In the genomic region with DNA sequence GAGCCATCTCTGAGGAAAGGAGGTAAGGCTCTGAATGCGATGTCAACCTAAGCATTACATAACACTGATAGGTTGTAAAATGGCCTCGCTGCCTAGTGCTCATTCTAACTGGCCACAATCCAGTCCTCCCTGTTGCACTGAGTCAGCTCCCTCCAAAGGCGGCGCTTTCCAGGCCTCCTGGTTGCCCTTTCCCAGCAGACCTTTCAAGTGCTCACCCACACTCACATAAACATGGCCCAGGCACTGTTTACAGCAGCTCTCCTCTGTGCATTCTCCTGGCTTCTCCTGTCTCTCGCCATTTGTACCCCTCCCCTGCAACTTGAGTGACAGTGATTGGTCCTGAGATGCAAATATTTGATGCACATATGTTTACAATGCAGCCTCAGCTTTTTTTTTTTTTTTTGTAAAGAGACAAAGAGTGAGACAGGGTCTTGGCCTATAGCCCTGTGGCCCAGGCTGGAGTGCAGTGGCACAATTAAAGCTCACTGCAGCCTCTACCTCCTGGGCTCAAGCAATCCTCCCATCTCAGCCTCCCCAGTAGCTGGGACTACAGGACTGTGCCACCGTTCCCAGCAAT, we compare ENCODE assay signal across 9 cellular contexts. TPM values are rescaled to one million over a fixed set of nuclear protein-coding genes. Genes with fewer than 3 reads are reported as not detected.
DNase-seq lines count a peak whose midpoint lies in the region; ATAC-seq and TF ChIP-seq lines count a peak whose summit lies in the region.
"Had no signal": no experiment of that assay in that cellular context is flagged by ENCODE, and none has a peak within 500 bp of the region (broad histone marks: within the 10 kb centered on the region; RNA-seq: fewer than 3 reads in every experiment).

No MANE protein-coding gene starts in this region.

- no peak overlapping the region for H4K8ac ChIP-seq in H9 (replicated peaks; ENCODE audit: insufficient read length, low read depth, low read length)

- H3K18ac ChIP-seq in H9 (ENCODE audit: insufficient read length, low read depth, low read length) = no peak overlapping the region

- H4K91ac ChIP-seq in H9 (ENCODE audit: insufficient read length, low read depth, low read length) = no peak overlapping the region

- no peak for ATAC-seq in activated CD8-positive, alpha-beta T cell treated with anti-CD3 and anti-CD28 coated beads, Interleukin-2, amount 10 ng/mL, durations not matched to agents 7 days and 5 days
- no peak for ATAC-seq in HG03439 (IDR thresholded peaks at IDR 0.05; ENCODE audit: unreplicated experiment)
- ATAC-seq in HG02798 (IDR thresholded peaks at IDR 0.05; ENCODE audit: poor library complexity, unreplicated experiment) = no peak

- POLR2A ChIA-PET in activated CD8-positive, alpha-beta T cell treated with anti-CD3 and anti-CD28 coated beads, Interleukin-2, amount 10 ng/mL, durations not matched to agents 7 days and 5 days (lab: Charles Lee) = interaction anchor here (0.6 to 0.8 kb wide), 2 partner anchors 72 to 74 kb away, joined by 3 read pairs; no protein-coding TSS in a partner anchor

- no CpG with 5 or more reads among the region's 6 CpGs for WGBS in H9 (ENCODE audit: extremely low coverage, insufficient read length, low lambda C conversion rate)

- DNase-seq in activated T-cell treated with anti-CD3 and anti-CD28 coated beads, Interleukin-2, amount 50 U/mL, for 24 hours = no peak
- no peak for DNase-seq in activated T-cell treated with anti-CD3 and anti-CD28 coated beads, Interleukin-2, amount 50 U/mL, for 48 hours
- no peak for DNase-seq in activated CD8-positive, alpha-beta T cell treated with anti-CD3 and anti-CD28 coated beads, Interleukin-2, amount 10 ng/mL, durations not matched to agents 7 days and 5 days
- peak; percentile 41 to 43 for DNase-seq in foreskin fibroblast
- DNase-seq in H9 = no peak
- DNase-seq: NCI-H2029 had no signal

- peaks cover 3% of the 10 kb centered on the region for H3K9me3 Mint-ChIP-seq in activated T-cell treated with anti-CD3 and anti-CD28 coated beads, Interleukin-2, amount 50 U/mL, for 24 hours
- no peaks in the 10 kb centered on the region for H3K9me3 Mint-ChIP-seq in activated CD8-positive, alpha-beta T cell treated with anti-CD3 and anti-CD28 coated beads, Interleukin-2, amount 10 ng/mL, durations not matched to agents 7 days and 5 days (ENCODE audit: insufficient read depth)
- no peaks in the 10 kb centered on the region for H3K9me3 Mint-ChIP-seq in H9

- peaks cover 30% of the 10 kb centered on the region for H3K36me3 Mint-ChIP-seq in activated T-cell treated with anti-CD3 and anti-CD28 coated beads, Interleukin-2, amount 50 U/mL, for 24 hours (ENCODE audit: low read depth)
- H3K36me3 Mint-ChIP-seq in activated CD8-positive, alpha-beta T cell treated with anti-CD3 and anti-CD28 coated beads, Interleukin-2, amount 10 ng/mL, durations not matched to agents 7 days and 5 days (ENCODE audit: low read depth) = peaks cover 19% of the 10 kb centered on the region
- H3K36me3 Mint-ChIP-seq in H9 (ENCODE audit: insufficient read depth in 1 of 3, low read depth in 3 of 3) = no peaks in the 10 kb centered on the region

- no peaks in the 10 kb centered on the region for H3K79me1 ChIP-seq in H9 (ENCODE audit: insufficient read depth, low read depth, low read length, poor library complexity, severe bottlenecking)

- no peaks in the 10 kb centered on the region for H4K20me1 ChIP-seq in H9 (ENCODE audit: control insufficient read depth, insufficient read depth, insufficient read length)

- TF ChIP-seq CTCF in foreskin fibroblast (IDR thresholded peaks at IDR 0.05; ENCODE audit: low read depth, low read length) (no peak), H9 (conservative IDR thresholded peaks at IDR 0.05) (no peak)

- H3K14ac ChIP-seq in H9 (ENCODE audit: insufficient read depth, low read length) = no peak overlapping the region

- H3K27me3 Mint-ChIP-seq in activated T-cell treated with anti-CD3 and anti-CD28 coated beads, Interleukin-2, amount 50 U/mL, for 24 hours = no peaks in the 10 kb centered on the region
- H3K27me3 Mint-ChIP-seq in activated CD8-positive, alpha-beta T cell treated with anti-CD3 and anti-CD28 coated beads, Interleukin-2, amount 10 ng/mL, durations not matched to agents 7 days and 5 days (ENCODE audit: low read depth) = peaks cover 7% of the 10 kb centered on the region
- peaks cover 16% of the 10 kb centered on the region for H3K27me3 Mint-ChIP-seq in H9 (ENCODE audit: low read depth)

- H2BK120ac ChIP-seq in H9 (ENCODE audit: low read depth, low read length, poor library complexity, severe bottlenecking) = no peak overlapping the region

- CTCF ChIA-PET in activated CD8-positive, alpha-beta T cell treated with anti-CD3 and anti-CD28 coated beads, Interleukin-2, amount 10 ng/mL, durations not matched to agents 7 days and 5 days (lab: Charles Lee) = interaction anchor here (1.2 to 1.3 kb wide), 2 partner anchors 23 to 129 kb away, joined by 3 to 4 read pairs; no protein-coding TSS in a partner anchor

- no peak overlapping the region for H3K23ac ChIP-seq in H9 (ENCODE audit: insufficient read length, low read depth, low read length)

- no peak overlapping the region for H4K5ac ChIP-seq in H9 (ENCODE audit: insufficient read length, low read depth, low read length)

- H2AFZ ChIP-seq in H9 (ENCODE audit: low read length) = no peak overlapping the region

- H3K27ac Mint-ChIP-seq in activated T-cell treated with anti-CD3 and anti-CD28 coated beads, Interleukin-2, amount 50 U/mL, for 24 hours = peak overlapping the region; percentile 99
- H3K27ac Mint-ChIP-seq in activated CD8-positive, alpha-beta T cell treated with anti-CD3 and anti-CD28 coated beads, Interleukin-2, amount 10 ng/mL, durations not matched to agents 7 days and 5 days = peak overlapping the region; percentile 94
- no peak overlapping the region for H3K27ac Mint-ChIP-seq in H9

- H3K27me3 ChIP-seq in stomach smooth muscle (ENCODE audit: control insufficient read depth in 1 of 2, insufficient read depth in 2 of 2, low read length in 2 of 2) (no peaks in the 10 kb centered on the region), H9 (ENCODE audit: insufficient read depth, low read length) (no peaks in the 10 kb centered on the region)

- H2BK12ac ChIP-seq in H9 (ENCODE audit: insufficient read length, low read depth, low read length) = no peak overlapping the region

- H3T11ph ChIP-seq in H9 (ENCODE audit: low read length) = no peak overlapping the region

- no peak overlapping the region for H2AK5ac ChIP-seq in H9 (ENCODE audit: insufficient read length, low read length)

- no peaks in the 10 kb centered on the region for H3K36me3 ChIP-seq in stomach smooth muscle (ENCODE audit: control insufficient read depth in 2 of 2, insufficient read depth in 2 of 2, low read length in 2 of 2)

- H3K9me3 ChIP-seq in stomach smooth muscle (ENCODE audit: control insufficient read depth in 2 of 2, low read length in 2 of 2) = no peaks in the 10 kb centered on the region
- H3K9me3 ChIP-seq in H9 (ENCODE audit: control insufficient read depth, low read depth, low read length) = no peaks in the 10 kb centered on the region

- H3K9ac ChIP-seq in stomach smooth muscle (ENCODE audit: low read length in 2 of 2) (peak overlapping the region; percentile 5 to 86), H9 (ENCODE audit: extremely low read depth, insufficient read length, low read length) (no peak overlapping the region)

- no peak overlapping the region for H3K4ac ChIP-seq in H9 (ENCODE audit: low read depth, low read length)

- no peak overlapping the region for H2BK15ac ChIP-seq in H9 (ENCODE audit: low read depth, low read length)

- H3K4me1 ChIP-seq in stomach smooth muscle (ENCODE audit: control insufficient read depth, insufficient read depth, low read length) (peaks cover 51% of the 10 kb centered on the region), H9 (ENCODE audit: insufficient read depth, low read length) (peaks cover 8% of the 10 kb centered on the region; the same call in 1 of the 2 replicates)

- H3K23me2 ChIP-seq in H9 (ENCODE audit: insufficient read length, low read depth, low read length, poor library complexity, severe bottlenecking) = peaks cover 4% of the 10 kb centered on the region

- no peak overlapping the region for H2BK5ac ChIP-seq in H9 (ENCODE audit: insufficient read length, low read length)

- no peak overlapping the region for H3K4me2 ChIP-seq in H9 (ENCODE audit: insufficient read depth, insufficient read length, low read length)

- H3K4me3 ChIP-seq in foreskin fibroblast (ENCODE audit: low read depth in 1 of 2, low read length in 2 of 2) (no peak overlapping the region), stomach smooth muscle (ENCODE audit: low read length in 2 of 2) (peak overlapping the region in 1 of 2 donors; percentile 81)

- H3K27ac ChIP-seq in stomach smooth muscle (ENCODE audit: low read length) = peak overlapping the region; percentile 96
- H3K27ac ChIP-seq in H9 (ENCODE audit: insufficient read length, low read depth, low read length) = no peak overlapping the region

- no peak overlapping the region for H3K56ac ChIP-seq in H9 (ENCODE audit: insufficient read length, low read depth, low read length)

- H3K4me3 Mint-ChIP-seq in activated T-cell treated with anti-CD3 and anti-CD28 coated beads, Interleukin-2, amount 50 U/mL, for 24 hours = no peak overlapping the region
- peak overlapping the region; percentile 88 for H3K4me3 Mint-ChIP-seq in activated CD8-positive, alpha-beta T cell treated with anti-CD3 and anti-CD28 coated beads, Interleukin-2, amount 10 ng/mL, durations not matched to agents 7 days and 5 days
- H3K4me3 Mint-ChIP-seq in H9 = peak overlapping the region in 1 of 2 experiments; percentile 47; a peak in 1 of 5 replicates

- H3K79me2 ChIP-seq in H9 (ENCODE audit: insufficient read depth, low read length) = peaks cover 2% of the 10 kb centered on the region; the same call in 1 of the 2 replicates

- peaks cover 62% of the 10 kb centered on the region for H3K4me1 Mint-ChIP-seq in activated T-cell treated with anti-CD3 and anti-CD28 coated beads, Interleukin-2, amount 50 U/mL, for 24 hours (ENCODE audit: low read depth)
- H3K4me1 Mint-ChIP-seq in activated CD8-positive, alpha-beta T cell treated with anti-CD3 and anti-CD28 coated beads, Interleukin-2, amount 10 ng/mL, durations not matched to agents 7 days and 5 days (ENCODE audit: low read depth) = peaks cover 58% of the 10 kb centered on the region
- peaks cover 37 to 39% of the 10 kb centered on the region in 2 experiments for H3K4me1 Mint-ChIP-seq in H9

- H2BK20ac ChIP-seq in H9 (ENCODE audit: low read depth, low read length, poor library complexity, severe bottlenecking) = no peak overlapping the region

RNA-seq across cellular contexts. Expression of a gene that starts 1.3 kb away (rescaled TPM):
- 10 to 100 TPM; 41.8 to 42.6 TPM for total RNA-seq in activated CD8-positive, alpha-beta T cell treated with anti-CD3 and anti-CD28 coated beads, Interleukin-2, amount 10 ng/mL, durations not matched to agents 7 days and 5 days
- total RNA-seq in H9 (2021) = 18.5 and 19.0 TPM in 2 replicates

RNA-seq across cellular contexts. Expression of a gene that starts 36.8 kb away (rescaled TPM):
- not detected for total RNA-seq in activated CD8-positive, alpha-beta T cell treated with anti-CD3 and anti-CD28 coated beads, Interleukin-2, amount 10 ng/mL, durations not matched to agents 7 days and 5 days
- 0.04 TPM in 1 of 2 replicates, not detected in the other for total RNA-seq in H9 (2021)

Comparison
In these comparisons a context has a peak if more than half of its experiments do, and no peak if none do; other contexts are left out.
1. DNase-seq: peak in foreskin fibroblast (2 of 2); none in activated T-cell treated with anti-CD3 and anti-CD28 coated beads, Interleukin-2, amount 50 U/mL, for 24 hours (single experiment), activated T-cell treated with anti-CD3 and anti-CD28 coated beads, Interleukin-2, amount 50 U/mL, for 48 hours (0 of 2), activated CD8-positive, alpha-beta T cell treated with anti-CD3 and anti-CD28 coated beads, Interleukin-2, amount 10 ng/mL, durations not matched to agents 7 days and 5 days (single experiment) and H9 (single experiment).
2. H3K27ac Mint-ChIP-seq: peak in activated T-cell treated with anti-CD3 and anti-CD28 coated beads, Interleukin-2, amount 50 U/mL, for 24 hours (single experiment) and activated CD8-positive, alpha-beta T cell treated with anti-CD3 and anti-CD28 coated beads, Interleukin-2, amount 10 ng/mL, durations not matched to agents 7 days and 5 days (single experiment); none in H9 (0 of 3).